ENCODE assay signal across 12 cellular contexts in the genomic region with DNA sequence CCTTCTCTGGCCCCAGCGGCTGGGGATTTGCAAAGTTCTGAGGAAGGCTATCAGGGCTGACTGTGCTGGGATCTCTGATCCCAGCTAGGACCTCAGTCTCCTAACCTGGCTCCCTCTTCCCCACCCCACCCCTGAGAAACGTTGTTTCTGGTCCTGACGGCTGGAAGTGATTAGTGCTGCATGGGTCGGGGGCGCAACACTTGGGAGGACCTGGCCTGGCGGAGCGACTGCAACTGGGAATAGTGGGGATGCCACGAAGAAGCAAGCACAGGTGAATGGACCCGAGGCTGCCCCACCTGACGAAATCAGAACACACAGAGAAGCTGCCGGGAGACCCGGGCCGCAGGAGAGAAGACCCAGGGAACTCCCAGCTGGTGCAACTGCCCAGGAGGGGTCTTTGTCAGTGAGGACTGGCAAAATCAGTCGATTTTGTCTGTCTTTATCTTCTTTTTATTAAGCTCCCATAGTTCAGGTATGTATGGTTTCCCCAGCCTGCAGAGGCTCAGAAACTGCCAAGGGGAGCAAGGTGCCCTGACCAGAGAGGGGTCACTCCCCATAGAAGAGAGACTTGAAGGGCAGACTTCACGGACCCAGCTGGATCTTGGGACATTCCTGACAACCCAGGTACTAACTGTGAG. TPM values are rescaled to one million over a fixed set of nuclear protein-coding genes. Genes with fewer than 3 reads are reported as not detected.
DNase-seq lines count a peak whose midpoint lies in the region; ATAC-seq and TF ChIP-seq lines count a peak whose summit lies in the region.
"Had no signal": no experiment of that assay in that cellular context is flagged by ENCODE, and none has a peak within 500 bp of the region (broad histone marks: within the 10 kb centered on the region; RNA-seq: fewer than 3 reads in every experiment).

No MANE protein-coding gene starts in this region.

- intact Hi-C loops in activated CD4-positive, alpha-beta T cell treated with anti-CD3 and anti-CD28 coated beads, Interleukin-2, amount 10 ng/mL, durations not matched to agents 24 days and 14 days (cut with micrococcal nuclease), result loop anchor here (1.0 to 2.0 kb wide), 2 partner anchors 15 to 17 kb away; a partner anchor contains a TSS

- H3K9me3 Mint-ChIP-seq in activated CD4-positive, alpha-beta T cell treated with anti-CD3 and anti-CD28 coated beads, Interleukin-2, amount 10 ng/mL, durations not matched to agents 24 days and 14 days, result no peaks in the 10 kb centered on the region
- H3K9me3 Mint-ChIP-seq in progenitor cell of endocrine pancreas (ENCODE audit: low read depth), result no peaks in the 10 kb centered on the region

- ATAC-seq in GM21737 (IDR thresholded peaks at IDR 0.05; ENCODE audit: unreplicated experiment), result no peak
- ATAC-seq: A549, upper lobe of right lung had no signal

- no peak overlapping the region for H3K27ac Mint-ChIP-seq in activated CD4-positive, alpha-beta T cell treated with anti-CD3 and anti-CD28 coated beads, Interleukin-2, amount 10 ng/mL, durations not matched to agents 24 days and 14 days
- H3K27ac Mint-ChIP-seq in progenitor cell of endocrine pancreas, result no peak overlapping the region

- H3K4me3 Mint-ChIP-seq in activated CD4-positive, alpha-beta T cell treated with anti-CD3 and anti-CD28 coated beads, Interleukin-2, amount 10 ng/mL, durations not matched to agents 24 days and 14 days, result peak overlapping the region; percentile 48
- peak overlapping the region; percentile 89 for H3K4me3 Mint-ChIP-seq in progenitor cell of endocrine pancreas (ENCODE audit: low read depth)

- DNase-seq in activated CD4-positive, alpha-beta T cell treated with anti-CD3 and anti-CD28 coated beads, Interleukin-2, amount 10 ng/mL, durations not matched to agents 24 days and 14 days, result no peak
- DNase-seq in activated CD4-positive, alpha-beta T cell treated with anti-CD3 and anti-CD28 coated beads, Interleukin-2, amount 50 U/mL, for 4 hours, result no peak
- DNase-seq in WERI-Rb-1, result no peak
- no peak for DNase-seq in progenitor cell of endocrine pancreas (ENCODE audit: low spot score, unreplicated experiment)
- DNase-seq in NCI-H2227 (lab: John Stamatoyannopoulos, UW; ENCODE audit: unreplicated experiment), result no peak
- DNase-seq in GDM1 (lab: John Stamatoyannopoulos, UW), result no peak
- DNase-seq: MG63, upper lobe of right lung had no signal

- peaks cover 47% of the 10 kb centered on the region for H3K27me3 Mint-ChIP-seq in activated CD4-positive, alpha-beta T cell treated with anti-CD3 and anti-CD28 coated beads, Interleukin-2, amount 10 ng/mL, durations not matched to agents 24 days and 14 days
- peaks cover 29% of the 10 kb centered on the region for H3K27me3 Mint-ChIP-seq in progenitor cell of endocrine pancreas

- H3K27ac ChIP-seq in WERI-Rb-1 (peak overlapping the region; percentile 71), iPS-18a (ENCODE audit: low read length) (no peak overlapping the region)
- H3K27ac ChIP-seq: A549, upper lobe of right lung had no signal

- no peak overlapping the region for H3K4me3 ChIP-seq in WERI-Rb-1 (ENCODE audit: low read depth, low read length)
- peak overlapping the region; percentile 55 for H3K4me3 ChIP-seq in iPS-18a (ENCODE audit: low read length)
- H3K4me3 ChIP-seq: A549, MG63 had no signal

- no peaks in the 10 kb centered on the region for H3K9me3 ChIP-seq in WERI-Rb-1 (ENCODE audit: severe bottlenecking)
- H3K9me3 ChIP-seq in iPS-18a (ENCODE audit: control insufficient read depth, low read depth, low read length), result no peaks in the 10 kb centered on the region
- H3K9me3 ChIP-seq: A549, MG63, upper lobe of right lung had no signal

- H3K4me1 ChIP-seq in iPS-18a (ENCODE audit: control insufficient read depth, low read depth, low read length), result peaks cover 37% of the 10 kb centered on the region

- H3K4me1 Mint-ChIP-seq in activated CD4-positive, alpha-beta T cell treated with anti-CD3 and anti-CD28 coated beads, Interleukin-2, amount 10 ng/mL, durations not matched to agents 24 days and 14 days, result peaks cover 38% of the 10 kb centered on the region
- peaks cover 36% of the 10 kb centered on the region for H3K4me1 Mint-ChIP-seq in progenitor cell of endocrine pancreas (ENCODE audit: low read depth)

- H3K9ac ChIP-seq in iPS-18a (ENCODE audit: low read length), result no peak overlapping the region

- TF ChIP-seq CTCF in WERI-Rb-1 (IDR thresholded peaks at IDR 0.05; ENCODE audit: low read depth, low read length) (no peak), progenitor cell of endocrine pancreas (IDR thresholded peaks at IDR 0.05; ENCODE audit: unreplicated experiment) (no peak)

- H3K36me3 Mint-ChIP-seq in activated CD4-positive, alpha-beta T cell treated with anti-CD3 and anti-CD28 coated beads, Interleukin-2, amount 10 ng/mL, durations not matched to agents 24 days and 14 days (ENCODE audit: low read depth), result peaks cover 37% of the 10 kb centered on the region
- H3K36me3 Mint-ChIP-seq in progenitor cell of endocrine pancreas (ENCODE audit: insufficient read depth), result peaks cover 13% of the 10 kb centered on the region

- no peaks in the 10 kb centered on the region for H3K27me3 ChIP-seq in WERI-Rb-1 (ENCODE audit: insufficient read depth, low read depth, severe bottlenecking)
- H3K27me3 ChIP-seq in iPS-18a (ENCODE audit: control insufficient read depth, insufficient read depth, low read length), result peaks cover 100% of the 10 kb centered on the region
- H3K27me3 ChIP-seq: MG63 had no signal

- H3K36me3 ChIP-seq in WERI-Rb-1, result peaks cover 25% of the 10 kb centered on the region
- peaks cover under 1% of the 10 kb centered on the region for H3K36me3 ChIP-seq in iPS-18a (ENCODE audit: control insufficient read depth, low read depth, low read length)

RNA-seq across cellular contexts. Expression of a gene that starts 0.7 kb away (rescaled TPM):
- 0.36 and 0.40 TPM in 2 replicates for total RNA-seq in activated CD4-positive, alpha-beta T cell treated with anti-CD3 and anti-CD28 coated beads, Interleukin-2, amount 10 ng/mL, durations not matched to agents 24 days and 14 days
- 7.3 and 9.3 TPM in 2 replicates for total RNA-seq in progenitor cell of endocrine pancreas
- total RNA-seq: cerebellum had no signal

RNA-seq across cellular contexts. Expression of a gene that starts 7.4 kb away (rescaled TPM):
- total RNA-seq in activated CD4-positive, alpha-beta T cell treated with anti-CD3 and anti-CD28 coated beads, Interleukin-2, amount 10 ng/mL, durations not matched to agents 24 days and 14 days, result 43.3 and 45.8 TPM in 2 replicates
- total RNA-seq in progenitor cell of endocrine pancreas, result 23.3 and 24.4 TPM in 2 replicates

RNA-seq across cellular contexts. Expression of a gene that starts 14.2 kb away (rescaled TPM):
- 0.54 and 0.70 TPM in 2 replicates for total RNA-seq in activated CD4-positive, alpha-beta T cell treated with anti-CD3 and anti-CD28 coated beads, Interleukin-2, amount 10 ng/mL, durations not matched to agents 24 days and 14 days
- 0.33 TPM in 1 of 2 replicates, not detected in the other for total RNA-seq in progenitor cell of endocrine pancreas
- total RNA-seq: cerebellum, upper lobe of right lung had no signal

RNA-seq across cellular contexts. Expression of a gene that starts 17.2 kb away (rescaled TPM):
- 27.1 and 31.5 TPM in 2 replicates for total RNA-seq in activated CD4-positive, alpha-beta T cell treated with anti-CD3 and anti-CD28 coated beads, Interleukin-2, amount 10 ng/mL, durations not matched to agents 24 days and 14 days
- total RNA-seq in progenitor cell of endocrine pancreas, result 32.2 and 34.8 TPM in 2 replicates

RNA-seq across cellular contexts. Expression of a gene that starts 17.3 kb away (rescaled TPM):
- 26.5 and 26.9 TPM in 2 replicates for total RNA-seq in activated CD4-positive, alpha-beta T cell treated with anti-CD3 and anti-CD28 coated beads, Interleukin-2, amount 10 ng/mL, durations not matched to agents 24 days and 14 days
- total RNA-seq in progenitor cell of endocrine pancreas, result 39.9 and 42.0 TPM in 2 replicates
